1 cellular context compared by ENCODE assay signal in the genomic region with DNA sequence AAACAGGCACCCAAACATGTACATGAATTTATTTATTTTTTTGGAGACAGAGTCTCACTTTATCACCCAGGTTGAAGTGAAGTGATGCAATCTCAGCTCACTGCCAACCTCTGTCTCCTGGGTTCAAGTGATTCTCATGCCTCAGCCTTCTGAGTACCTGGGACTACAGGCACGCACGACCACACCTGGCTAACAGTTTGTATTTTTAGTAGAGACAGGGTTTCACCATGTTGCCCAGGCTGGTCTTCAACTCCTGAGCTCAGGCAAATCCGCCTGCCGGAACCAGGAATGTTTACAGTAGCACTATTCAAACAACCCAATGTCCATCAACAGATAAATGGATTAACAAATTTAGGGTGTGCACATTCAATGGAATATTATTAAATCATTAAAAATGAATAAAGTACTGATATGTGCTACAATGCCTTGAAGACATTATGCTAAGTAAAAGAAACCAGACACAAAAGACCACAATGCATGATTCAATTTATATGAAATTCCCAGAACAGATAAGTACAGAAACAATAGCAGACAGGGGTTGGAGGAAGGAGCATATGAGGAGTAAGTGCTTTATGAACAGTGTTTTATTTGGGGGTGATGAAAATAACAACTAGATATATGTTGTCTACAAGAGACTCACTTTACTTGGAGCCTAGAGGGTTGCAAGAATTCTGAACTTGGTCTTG.
A peak's percentile ranks its signal among the peaks of the same experiment; 100 is the strongest.
TF ChIP-seq lines count a peak whose summit lies in the region.

No MANE protein-coding gene starts in this region.

TF ChIP-seq in A549, 52 proteins besides CTCF, POLR2A, EP300 and RAD21:
- TF ChIP-seq CEBPB (IDR thresholded peaks at IDR 0.05) (peak in 1 of 2 experiments; percentile 12; a peak in 1 of 4 replicates), BHLHE40 (IDR thresholded peaks at IDR 0.05; ENCODE audit: low read depth, low read length) (no peak)
